In genomic region chr2:63841254-63842022, GRCh38 we compare ENCODE assay signal across 1 cellular context.
TF ChIP-seq lines count a peak whose summit lies in the region.

Gene UGP2, plus strand, starts transcription at chr2:63841896. Its CDS starts 290 bp downstream, at chr2:63842186.

TF ChIP-seq in HepG2, 621 proteins besides CTCF, POLR2A, EP300 and RAD21 (continued from another document and continues in another):
- TF ChIP-seq MXD3 (CRISPR knock-in tag; IDR thresholded peaks at IDR 0.05) (no peak; the same call in none of the 2 replicates), HNRNPL (IDR thresholded peaks at IDR 0.05; ENCODE audit: low read depth, low read length) (peak; percentile 17; the same call in 1 of the 2 replicates), ZNF607 (CRISPR knock-in tag; IDR thresholded peaks at IDR 0.05; ENCODE audit: borderline replicate concordance) (peak; percentile 95; the same call in 1 of the 2 replicates), ZMYM3 (CRISPR knock-in tag; IDR thresholded peaks at IDR 0.05) (peak; percentile 61; the same call in 1 of the 2 replicates), ZNF841 (CRISPR knock-in tag; IDR thresholded peaks at IDR 0.05; ENCODE audit: borderline replicate concordance) (no peak; the same call in 1 of the 2 replicates), ARNT (IDR thresholded peaks at IDR 0.05) (no peak), ZNF276 (CRISPR knock-in tag; IDR thresholded peaks at IDR 0.05; ENCODE audit: low read depth) (no peak), HES4 (CRISPR knock-in tag; IDR thresholded peaks at IDR 0.05; ENCODE audit: borderline replicate concordance) (peak; percentile 85; the same call in 1 of the 2 replicates), ARID3A (IDR thresholded peaks at IDR 0.05; ENCODE audit: low read depth, low read length) (peak; percentile 45; the same call in 1 of the 2 replicates), ZBTB7B (CRISPR knock-in tag; IDR thresholded peaks at IDR 0.05) (peak; percentile 90; the same call in 1 of the 2 replicates), DR1 (CRISPR knock-in tag; IDR thresholded peaks at IDR 0.05) (peak; percentile 79; the same call in 1 of the 2 replicates), ZNF775 (CRISPR knock-in tag; IDR thresholded peaks at IDR 0.05; ENCODE audit: borderline replicate concordance) (0 out of 2 replicates have a peak, but pooled peaks have one; percentile 55), FOXM1 (CRISPR knock-in tag; IDR thresholded peaks at IDR 0.05) (no peak), NR2C2 (CRISPR knock-in tag; IDR thresholded peaks at IDR 0.05; ENCODE audit: borderline replicate concordance) (peak; percentile 36; the same call in 1 of the 2 replicates), LCORL (IDR thresholded peaks at IDR 0.05) (no peak), LCORL (CRISPR knock-in tag; IDR thresholded peaks at IDR 0.05) (peak; percentile 93), HMG20B (CRISPR knock-in tag; conservative IDR thresholded peaks at IDR 0.05) (no peak), ZNF546 (CRISPR knock-in tag; conservative IDR thresholded peaks at IDR 0.05) (no peak; the same call in 1 of the 2 replicates), U2AF1 (optimal IDR thresholded peaks at IDR 0.05; ENCODE audit: low read depth, low read length) (no peak), RELA (CRISPR knock-in tag; IDR thresholded peaks at IDR 0.05) (no peak; the same call in 1 of the 2 replicates), ZMYM2 (CRISPR knock-in tag; IDR thresholded peaks at IDR 0.05) (peak; percentile 67; the same call in 1 of the 2 replicates), TBX3 (IDR thresholded peaks at IDR 0.05; ENCODE audit: borderline replicate concordance) (no peak), PLSCR1 (CRISPR knock-in tag; IDR thresholded peaks at IDR 0.05; ENCODE audit: borderline replicate concordance) (no peak), NFIB (CRISPR knock-in tag; IDR thresholded peaks at IDR 0.05; ENCODE audit: borderline replicate concordance) (no peak), PREB (CRISPR knock-in tag; IDR thresholded peaks at IDR 0.05) (no peak), ZFP62 (CRISPR knock-in tag; IDR thresholded peaks at IDR 0.05) (no peak), ATF2 (CRISPR knock-in tag; IDR thresholded peaks at IDR 0.05) (peak; percentile 21; the same call in 1 of the 2 replicates), REL (CRISPR knock-in tag; conservative IDR thresholded peaks at IDR 0.05) (no peak), TEF (CRISPR knock-in tag; IDR thresholded peaks at IDR 0.05) (no peak), GATAD2A (CRISPR knock-in tag; IDR thresholded peaks at IDR 0.05) (peak; percentile 76), ZNF709 (CRISPR knock-in tag; IDR thresholded peaks at IDR 0.05) (no peak), ZNF724P (CRISPR knock-in tag; IDR thresholded peaks at IDR 0.05; ENCODE audit: borderline replicate concordance) (no peak), IKZF5 (CRISPR knock-in tag; IDR thresholded peaks at IDR 0.05) (peak; percentile 71), IRF1 (CRISPR knock-in tag; IDR thresholded peaks at IDR 0.05; ENCODE audit: low read depth) (no peak), ZNF646 (CRISPR knock-in tag; IDR thresholded peaks at IDR 0.05) (peak; percentile 52; the same call in 1 of the 2 replicates), PHF8 (CRISPR knock-in tag; IDR thresholded peaks at IDR 0.05) (peak; percentile 78), ZNF275 (CRISPR knock-in tag; IDR thresholded peaks at IDR 0.05; ENCODE audit: borderline replicate concordance) (peak; percentile 64), ZNF44 (CRISPR knock-in tag; IDR thresholded peaks at IDR 0.05) (no peak), MEIS1 (CRISPR knock-in tag; IDR thresholded peaks at IDR 0.05; ENCODE audit: borderline replicate concordance) (0 out of 2 replicates have a peak, but pooled peaks have one; percentile 11), FOXA3 (CRISPR knock-in tag; IDR thresholded peaks at IDR 0.05) (peak; percentile 39; the same call in 1 of the 2 replicates), FOXP1 (IDR thresholded peaks at IDR 0.05) (no peak), FOXP1 (CRISPR knock-in tag; IDR thresholded peaks at IDR 0.05) (no peak; the same call in 1 of the 2 replicates), KAT7 (CRISPR knock-in tag; IDR thresholded peaks at IDR 0.05; ENCODE audit: borderline replicate concordance) (peak; percentile 87; the same call in 1 of the 2 replicates), ZNF598 (CRISPR knock-in tag; IDR thresholded peaks at IDR 0.05; ENCODE audit: borderline replicate concordance) (peak; percentile 92; the same call in 1 of the 2 replicates), TCF7L2 (IDR thresholded peaks at IDR 0.05; ENCODE audit: low read depth, low read length) (no peak)
